In genomic region chr11:126488591-126489370, GRCh38 we compare ENCODE assay signal across 22 cellular contexts.
"Had no signal": no experiment of that assay in that cellular context is flagged by ENCODE, and none has a peak within 500 bp of the region (broad histone marks: within the 10 kb centered on the region; RNA-seq: fewer than 3 reads in every experiment).

No MANE protein-coding gene starts in this region.

- H3K27ac ChIP-seq: dorsolateral prefrontal cortex, epithelial cell of prostate, esophagus muscularis mucosa, gastrocnemius medialis, heart right ventricle, pancreas, prostate gland, tibial artery, upper lobe of left lung, vagina had no signal

- H3K36me3 Mint-ChIP-seq: mesothelial cell of epicardium, natural killer cell had no signal

- H3K27me3 ChIP-seq: dorsolateral prefrontal cortex, esophagus muscularis mucosa, gastrocnemius medialis, pancreas, tibial artery, upper lobe of left lung, vagina had no signal

- ATAC-seq: gastrocnemius medialis; heart right ventricle; left lobe of liver; natural killer cell; pancreas; stimulated activated naive CD8-positive, alpha-beta T cell treated with anti-CD3 and anti-CD28 coated beads, Interleukin-15, Interleukin-2, amounts not matched to agents 100 U/mL and 50 U/mL, for 24 hours had no signal

- H3K4me1 ChIP-seq: esophagus muscularis mucosa, gastrocnemius medialis, pancreas, prostate gland, tibial artery, upper lobe of left lung, vagina had no signal

- H3K9me3 Mint-ChIP-seq: mesothelial cell of epicardium, natural killer cell, neural crest cell had no signal

- H3K4me3 Mint-ChIP-seq: mesothelial cell of epicardium, natural killer cell, neural crest cell had no signal

- H3K4me1 Mint-ChIP-seq: natural killer cell had no signal

- DNase-seq: cortex of kidney; effector memory CD4-positive, alpha-beta T cell; gastrocnemius medialis; heart right ventricle; hypothalamus; kidney glomerular epithelial cell; natural killer cell; occipital lobe; pancreas; small intestine; stimulated activated CD4-positive, alpha-beta T cell treated with anti-CD3 and anti-CD28 coated beads, Interleukin-2, amount 100 ng/mL, for 48 hours; stimulated activated naive CD8-positive, alpha-beta T cell treated with anti-CD3 and anti-CD28 coated beads, Interleukin-15, Interleukin-2, amounts not matched to agents 100 U/mL and 50 U/mL, for 24 hours; tibial artery; upper lobe of left lung had no signal

- H3K9me3 ChIP-seq: esophagus muscularis mucosa, gastrocnemius medialis, heart right ventricle, pancreas, prostate gland, tibial artery, upper lobe of left lung, vagina had no signal

- H3K36me3 ChIP-seq: esophagus muscularis mucosa, gastrocnemius medialis, heart right ventricle, pancreas, prostate gland, tibial artery, upper lobe of left lung, vagina had no signal

- H3K4me3 ChIP-seq: dorsolateral prefrontal cortex, esophagus muscularis mucosa, gastrocnemius medialis, heart right ventricle, pancreas, prostate gland, tibial artery, upper lobe of left lung, vagina had no signal

- H3K27ac Mint-ChIP-seq: mesothelial cell of epicardium, natural killer cell had no signal
